ENCODE assay signal across 26 cellular contexts in genomic region chrX:3636803-3637202, GRCh38.
"Had no signal": no experiment of that assay in that cellular context is flagged by ENCODE, and none has a peak within 500 bp of the region (broad histone marks: within the 10 kb centered on the region; RNA-seq: fewer than 3 reads in every experiment).

No MANE protein-coding gene starts in this region.

- ATAC-seq: activated CD4-positive, alpha-beta T cell treated with anti-CD3 and anti-CD28 coated beads for 36 hours; activated T-cell treated with anti-CD3 and anti-CD28 coated beads, Interleukin-2, amount 50 U/mL, for 72 hours; effector memory CD8-positive, alpha-beta T cell had no signal

- H3K4me1 ChIP-seq: esophagus squamous epithelium had no signal

- H3K9me3 Mint-ChIP-seq: activated CD4-positive, alpha-beta memory T cell treated with anti-CD3 and anti-CD28 coated beads, Interleukin-2, amount 10 ng/mL, durations not matched to agents 7 days and 5 days; activated CD4-positive, alpha-beta T cell treated with anti-CD3 and anti-CD28 coated beads, Interleukin-2, amount 10 ng/mL, durations not matched to agents 24 days and 14 days; activated naive CD4-positive, alpha-beta T cell treated with anti-CD3 and anti-CD28 coated beads, Interleukin-2, amount 10 ng/mL, durations not matched to agents 7 days and 5 days; activated T-cell treated with anti-CD3 and anti-CD28 coated beads, Interleukin-2, amount 50 U/mL, for 24 hours; activated T-cell treated with anti-CD3 and anti-CD28 coated beads, Interleukin-2, amount 50 U/mL, for 72 hours; effector memory CD8-positive, alpha-beta T cell had no signal

- DNase-seq: activated CD4-positive, alpha-beta memory T cell treated with anti-CD3 and anti-CD28 coated beads, Interleukin-2, amount 10 ng/mL, durations not matched to agents 7 days and 5 days; activated CD4-positive, alpha-beta T cell treated with anti-CD3 and anti-CD28 coated beads for 36 hours; activated CD4-positive, alpha-beta T cell treated with anti-CD3 and anti-CD28 coated beads, Interleukin-2, amount 10 ng/mL, durations not matched to agents 24 days and 14 days; activated CD4-positive, CD25-positive, alpha-beta regulatory T cell; activated CD4-positive, CD25-positive, alpha-beta regulatory T cell treated with anti-CD3 and anti-CD28 coated beads, Interleukin-2, amount 50 U/mL, for 72 hours; activated CD8-positive, alpha-beta memory T cell treated with anti-CD3 and anti-CD28 coated beads, Interleukin-2, amount 50 U/mL, for 48 hours; activated gamma-delta T cell; activated naive CD4-positive, alpha-beta T cell; activated naive CD4-positive, alpha-beta T cell treated with anti-CD3 and anti-CD28 coated beads, Interleukin-2, amount 10 ng/mL, durations not matched to agents 7 days and 5 days; activated T-cell treated with anti-CD3 and anti-CD28 coated beads for 4 hours; activated T-cell treated with anti-CD3 and anti-CD28 coated beads, Interleukin-2, amount 50 U/mL, for 24 hours; activated T-cell treated with anti-CD3 and anti-CD28 coated beads, Interleukin-2, amount 50 U/mL, for 72 hours; amniotic stem cell; anterior cingulate cortex; caudate nucleus; cerebellar nuclear complex; dorsolateral prefrontal cortex; effector memory CD8-positive, alpha-beta T cell; esophagus squamous epithelium; head of caudate nucleus; T-helper 1 cell; T-helper 2 cell had no signal

- H3K27ac ChIP-seq: coronary artery, dorsolateral prefrontal cortex, epithelial cell of prostate, esophagus squamous epithelium had no signal

- H3K27ac Mint-ChIP-seq: activated CD4-positive, alpha-beta memory T cell treated with anti-CD3 and anti-CD28 coated beads, Interleukin-2, amount 10 ng/mL, durations not matched to agents 7 days and 5 days; activated CD4-positive, alpha-beta T cell treated with anti-CD3 and anti-CD28 coated beads for 36 hours; activated CD4-positive, alpha-beta T cell treated with anti-CD3 and anti-CD28 coated beads, Interleukin-2, amount 10 ng/mL, durations not matched to agents 24 days and 14 days; activated naive CD4-positive, alpha-beta T cell treated with anti-CD3 and anti-CD28 coated beads, Interleukin-2, amount 10 ng/mL, durations not matched to agents 7 days and 5 days; dendritic cell treated with granulocyte-macrophage colony-stimulating factor and Interleukin-4, amounts not matched to agents 40 ng/mL and 50 ng/mL, for 4 days had no signal

- H3K4me3 ChIP-seq: coronary artery, dorsolateral prefrontal cortex, esophagus squamous epithelium had no signal

- H3K4me3 Mint-ChIP-seq: activated CD4-positive, alpha-beta memory T cell treated with anti-CD3 and anti-CD28 coated beads, Interleukin-2, amount 10 ng/mL, durations not matched to agents 7 days and 5 days; activated CD4-positive, alpha-beta T cell treated with anti-CD3 and anti-CD28 coated beads for 36 hours; activated CD4-positive, alpha-beta T cell treated with anti-CD3 and anti-CD28 coated beads, Interleukin-2, amount 10 ng/mL, durations not matched to agents 24 days and 14 days; activated naive CD4-positive, alpha-beta T cell treated with anti-CD3 and anti-CD28 coated beads, Interleukin-2, amount 10 ng/mL, durations not matched to agents 7 days and 5 days; activated naive CD8-positive, alpha-beta T cell; activated T-cell treated with anti-CD3 and anti-CD28 coated beads, Interleukin-2, amount 50 U/mL, for 24 hours; activated T-cell treated with anti-CD3 and anti-CD28 coated beads, Interleukin-2, amount 50 U/mL, for 72 hours; dendritic cell treated with granulocyte-macrophage colony-stimulating factor and Interleukin-4, amounts not matched to agents 40 ng/mL and 50 ng/mL, for 4 days; effector memory CD8-positive, alpha-beta T cell had no signal

- H3K9me3 ChIP-seq: esophagus squamous epithelium had no signal

- H3K27me3 Mint-ChIP-seq: activated CD4-positive, alpha-beta memory T cell treated with anti-CD3 and anti-CD28 coated beads, Interleukin-2, amount 10 ng/mL, durations not matched to agents 7 days and 5 days; activated CD4-positive, alpha-beta T cell treated with anti-CD3 and anti-CD28 coated beads for 36 hours; activated CD4-positive, alpha-beta T cell treated with anti-CD3 and anti-CD28 coated beads, Interleukin-2, amount 10 ng/mL, durations not matched to agents 24 days and 14 days; activated naive CD4-positive, alpha-beta T cell treated with anti-CD3 and anti-CD28 coated beads, Interleukin-2, amount 10 ng/mL, durations not matched to agents 7 days and 5 days; activated naive CD8-positive, alpha-beta T cell; activated T-cell treated with anti-CD3 and anti-CD28 coated beads, Interleukin-2, amount 50 U/mL, for 24 hours; dendritic cell treated with granulocyte-macrophage colony-stimulating factor and Interleukin-4, amounts not matched to agents 40 ng/mL and 50 ng/mL, for 4 days; effector memory CD8-positive, alpha-beta T cell had no signal

- H3K4me1 Mint-ChIP-seq: activated CD4-positive, alpha-beta memory T cell treated with anti-CD3 and anti-CD28 coated beads, Interleukin-2, amount 10 ng/mL, durations not matched to agents 7 days and 5 days; activated CD4-positive, alpha-beta T cell treated with anti-CD3 and anti-CD28 coated beads for 36 hours; activated naive CD4-positive, alpha-beta T cell treated with anti-CD3 and anti-CD28 coated beads, Interleukin-2, amount 10 ng/mL, durations not matched to agents 7 days and 5 days had no signal

- H3K27me3 ChIP-seq: esophagus squamous epithelium had no signal
